Comparison of ENCODE assay signal across 2 cellular contexts in the genomic region with DNA sequence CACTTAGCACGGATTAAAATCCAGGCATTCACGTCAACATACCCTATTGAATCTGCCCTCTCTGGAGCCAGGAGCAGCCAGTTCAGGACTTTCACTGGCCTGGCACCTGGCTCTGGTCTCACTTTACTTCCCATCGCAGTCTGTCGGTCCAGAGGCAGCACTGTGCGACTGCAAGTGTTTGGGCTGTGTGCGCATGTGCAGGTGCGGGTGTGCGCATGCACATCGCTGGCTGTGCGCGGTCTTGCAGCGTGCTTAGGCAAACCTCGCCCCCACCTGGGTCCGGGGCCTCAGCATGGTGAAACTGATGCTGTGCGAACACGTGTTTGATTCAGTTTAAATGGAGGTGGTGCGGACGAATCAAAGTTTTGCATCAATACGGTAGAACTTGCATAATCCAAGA.
TF ChIP-seq lines count a peak whose summit lies in the region.

No MANE protein-coding gene starts in this region.

TF ChIP-seq in IMR-90, 13 proteins besides CTCF, POLR2A, EP300 and RAD21:
- TF ChIP-seq MAFK (IDR thresholded peaks at IDR 0.05; ENCODE audit: low read depth, low read length), result no peak
- no peak for TF ChIP-seq CEBPB (IDR thresholded peaks at IDR 0.05; ENCODE audit: low read depth, low read length)
- TF ChIP-seq, protein P1, sequence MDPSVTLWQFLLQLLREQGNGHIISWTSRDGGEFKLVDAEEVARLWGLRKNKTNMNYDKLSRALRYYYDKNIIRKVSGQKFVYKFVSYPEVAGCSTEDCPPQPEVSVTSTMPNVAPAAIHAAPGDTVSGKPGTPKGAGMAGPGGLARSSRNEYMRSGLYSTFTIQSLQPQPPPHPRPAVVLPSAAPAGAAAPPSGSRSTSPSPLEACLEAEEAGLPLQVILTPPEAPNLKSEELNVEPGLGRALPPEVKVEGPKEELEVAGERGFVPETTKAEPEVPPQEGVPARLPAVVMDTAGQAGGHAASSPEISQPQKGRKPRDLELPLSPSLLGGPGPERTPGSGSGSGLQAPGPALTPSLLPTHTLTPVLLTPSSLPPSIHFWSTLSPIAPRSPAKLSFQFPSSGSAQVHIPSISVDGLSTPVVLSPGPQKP (IDR thresholded peaks at IDR 0.05; ENCODE audit: borderline replicate concordance, low read depth, low read length), result no peak
- no peak for TF ChIP-seq RFX5 (IDR thresholded peaks at IDR 0.05; ENCODE audit: low read depth, low read length)
- no peak for TF ChIP-seq FOS (IDR thresholded peaks at IDR 0.05; ENCODE audit: low read depth, low read length)
- no peak for TF ChIP-seq MXI1 (IDR thresholded peaks at IDR 0.05; ENCODE audit: borderline replicate concordance, low read depth, low read length)
- TF ChIP-seq MAZ (IDR thresholded peaks at IDR 0.05; ENCODE audit: borderline replicate concordance, low read depth, low read length), result no peak
- TF ChIP-seq SMC3 (IDR thresholded peaks at IDR 0.05; ENCODE audit: low read depth, low read length), result no peak
- no peak for TF ChIP-seq CHD1 (IDR thresholded peaks at IDR 0.05; ENCODE audit: low read depth, low read length)
- TF ChIP-seq, protein P2, sequence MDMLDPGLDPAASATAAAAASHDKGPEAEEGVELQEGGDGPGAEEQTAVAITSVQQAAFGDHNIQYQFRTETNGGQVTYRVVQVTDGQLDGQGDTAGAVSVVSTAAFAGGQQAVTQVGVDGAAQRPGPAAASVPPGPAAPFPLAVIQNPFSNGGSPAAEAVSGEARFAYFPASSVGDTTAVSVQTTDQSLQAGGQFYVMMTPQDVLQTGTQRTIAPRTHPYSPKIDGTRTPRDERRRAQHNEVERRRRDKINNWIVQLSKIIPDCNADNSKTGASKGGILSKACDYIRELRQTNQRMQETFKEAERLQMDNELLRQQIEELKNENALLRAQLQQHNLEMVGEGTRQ (IDR thresholded peaks at IDR 0.05; ENCODE audit: low read depth, low read length), result no peak
- TF ChIP-seq RCOR1 (IDR thresholded peaks at IDR 0.05; ENCODE audit: insufficient replicate concordance, low read length), result no peak
- no peak for TF ChIP-seq BHLHE40 (IDR thresholded peaks at IDR 0.05; ENCODE audit: low read depth, low read length)
- TF ChIP-seq NFE2L2 (IDR thresholded peaks at IDR 0.05; ENCODE audit: low read depth, low read length), result no peak
TF ChIP-seq in IMR-90: peak in this region for 0.

TF ChIP-seq in K562, 482 proteins besides CTCF, POLR2A, EP300 and RAD21:
- no peak for TF ChIP-seq NFIX (CRISPR knock-in tag; IDR thresholded peaks at IDR 0.05; ENCODE audit: low read depth)
- peak; percentile 31; the same call in 1 of the 2 replicates for TF ChIP-seq L3MBTL2 (IDR thresholded peaks at IDR 0.05)
- peak; percentile 88 to 90 for TF ChIP-seq NRF1 (conservative IDR thresholded peaks at IDR 0.05 in 1 of 2, IDR thresholded peaks at IDR 0.05 in 1 of 2)
- peak; percentile 78; the same call in 1 of the 2 replicates for TF ChIP-seq IRF2 (CRISPR knock-in tag; IDR thresholded peaks at IDR 0.05)
- TF ChIP-seq, protein P3, sequence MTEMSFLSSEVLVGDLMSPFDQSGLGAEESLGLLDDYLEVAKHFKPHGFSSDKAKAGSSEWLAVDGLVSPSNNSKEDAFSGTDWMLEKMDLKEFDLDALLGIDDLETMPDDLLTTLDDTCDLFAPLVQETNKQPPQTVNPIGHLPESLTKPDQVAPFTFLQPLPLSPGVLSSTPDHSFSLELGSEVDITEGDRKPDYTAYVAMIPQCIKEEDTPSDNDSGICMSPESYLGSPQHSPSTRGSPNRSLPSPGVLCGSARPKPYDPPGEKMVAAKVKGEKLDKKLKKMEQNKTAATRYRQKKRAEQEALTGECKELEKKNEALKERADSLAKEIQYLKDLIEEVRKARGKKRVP (CRISPR knock-in tag; IDR thresholded peaks at IDR 0.05), result no peak
- TF ChIP-seq, protein P4, sequence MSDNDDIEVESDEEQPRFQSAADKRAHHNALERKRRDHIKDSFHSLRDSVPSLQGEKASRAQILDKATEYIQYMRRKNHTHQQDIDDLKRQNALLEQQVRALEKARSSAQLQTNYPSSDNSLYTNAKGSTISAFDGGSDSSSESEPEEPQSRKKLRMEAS (CRISPR knock-in tag; IDR thresholded peaks at IDR 0.05), result peak; percentile 62
- TF ChIP-seq, protein P5, sequence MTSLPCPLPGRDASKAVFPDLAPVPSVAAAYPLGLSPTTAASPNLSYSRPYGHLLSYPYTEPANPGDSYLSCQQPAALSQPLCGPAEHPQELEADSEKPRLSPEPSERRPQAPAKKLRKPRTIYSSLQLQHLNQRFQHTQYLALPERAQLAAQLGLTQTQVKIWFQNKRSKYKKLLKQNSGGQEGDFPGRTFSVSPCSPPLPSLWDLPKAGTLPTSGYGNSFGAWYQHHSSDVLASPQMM (CRISPR knock-in tag; IDR thresholded peaks at IDR 0.05), result no peak
- TF ChIP-seq, protein P6, sequence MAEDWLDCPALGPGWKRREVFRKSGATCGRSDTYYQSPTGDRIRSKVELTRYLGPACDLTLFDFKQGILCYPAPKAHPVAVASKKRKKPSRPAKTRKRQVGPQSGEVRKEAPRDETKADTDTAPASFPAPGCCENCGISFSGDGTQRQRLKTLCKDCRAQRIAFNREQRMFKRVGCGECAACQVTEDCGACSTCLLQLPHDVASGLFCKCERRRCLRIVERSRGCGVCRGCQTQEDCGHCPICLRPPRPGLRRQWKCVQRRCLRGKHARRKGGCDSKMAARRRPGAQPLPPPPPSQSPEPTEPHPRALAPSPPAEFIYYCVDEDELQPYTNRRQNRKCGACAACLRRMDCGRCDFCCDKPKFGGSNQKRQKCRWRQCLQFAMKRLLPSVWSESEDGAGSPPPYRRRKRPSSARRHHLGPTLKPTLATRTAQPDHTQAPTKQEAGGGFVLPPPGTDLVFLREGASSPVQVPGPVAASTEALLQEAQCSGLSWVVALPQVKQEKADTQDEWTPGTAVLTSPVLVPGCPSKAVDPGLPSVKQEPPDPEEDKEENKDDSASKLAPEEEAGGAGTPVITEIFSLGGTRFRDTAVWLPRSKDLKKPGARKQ (CRISPR knock-in tag; IDR thresholded peaks at IDR 0.05), result peak; percentile 34; the same call in 1 of the 2 replicates
TF ChIP-seq in K562: peak in this region for 5.
